In genomic region chr10:102804382-102804781, GRCh38 we compare ENCODE assay signal across 21 cellular contexts. TPM values are rescaled to one million over a fixed set of nuclear protein-coding genes. Genes with fewer than 3 reads are reported as not detected.
DNase-seq lines count a peak whose midpoint lies in the region; ATAC-seq and TF ChIP-seq lines count a peak whose summit lies in the region.
"Had no signal": no experiment of that assay in that cellular context is flagged by ENCODE, and none has a peak within 500 bp of the region (broad histone marks: within the 10 kb centered on the region; RNA-seq: fewer than 3 reads in every experiment).

No MANE protein-coding gene starts in this region.

- ATAC-seq in GM21825 (IDR thresholded peaks at IDR 0.05; ENCODE audit: unreplicated experiment) (no peak), GM19328 (IDR thresholded peaks at IDR 0.05; ENCODE audit: unreplicated experiment) (no peak)
- ATAC-seq: body of pancreas, HCT116 had no signal

- H3K4me3 ChIP-seq in CD4-positive, alpha-beta memory T cell (ENCODE audit: low read length in 2 of 2), result no peak overlapping the region
- no peak overlapping the region for H3K4me3 ChIP-seq in ascending aorta
- H3K4me3 ChIP-seq: body of pancreas, coronary artery, vagina had no signal

- POLR2A ChIA-PET in CD4-positive, alpha-beta memory T cell (lab: Charles Lee; ENCODE audit: partially characterized antibody), result no interaction called here

- DNase-seq in CD14-positive monocyte (ENCODE audit: low spot score), result no peak
- DNase-seq in CD4-positive, alpha-beta memory T cell, result no peak
- no peak for DNase-seq in ascending aorta (ENCODE audit: low spot score in 2 of 2)
- DNase-seq in osteocyte (ENCODE audit: extremely low spot score, unreplicated experiment), result no peak
- DNase-seq in HuH-7 (ENCODE audit: low spot score), result no peak
- DNase-seq: body of pancreas; Calu3; foreskin fibroblast; Karpas-422; midbrain; NCI-H1105 treated with DMSO at 0.1 percent for 48 hours; NCI-H526 treated with DMSO at 0.1 percent for 48 hours; retina; SHP77; stimulated activated CD4-positive, alpha-beta T cell treated with anti-CD3 and anti-CD28 coated beads, Interleukin-15, amount 100 ng/mL, for 24 hours had no signal

- H3K27me3 ChIP-seq in CD4-positive, alpha-beta memory T cell (ENCODE audit: insufficient read depth, low read length), result no peaks in the 10 kb centered on the region
- no peaks in the 10 kb centered on the region for H3K27me3 ChIP-seq in ascending aorta
- H3K27me3 ChIP-seq: body of pancreas, vagina had no signal

- TF ChIP-seq CTCF in CD14-positive monocyte (IDR thresholded peaks at IDR 0.05) (no peak), ascending aorta (IDR thresholded peaks at IDR 0.05) (no peak), osteocyte (IDR thresholded peaks at IDR 0.05) (no peak)

- peaks cover 60 to 77% of the 10 kb centered on the region in 2 donors for H3K36me3 Mint-ChIP-seq in CD14-positive monocyte
- H3K36me3 Mint-ChIP-seq in CD4-positive, alpha-beta memory T cell, result peaks cover 38 to 51% of the 10 kb centered on the region in 2 donors
- peaks cover 22% of the 10 kb centered on the region for H3K36me3 Mint-ChIP-seq in osteocyte (ENCODE audit: unreplicated experiment)

- peak overlapping the region in 6 of 7 donors; percentile 16 to 90 (median 68) for H3K27ac Mint-ChIP-seq in CD14-positive monocyte
- H3K27ac Mint-ChIP-seq in CD4-positive, alpha-beta memory T cell, result peak overlapping the region in 6 of 7 donors; percentile 9 to 62 (median 28)
- H3K27ac Mint-ChIP-seq in osteocyte (ENCODE audit: unreplicated experiment), result peak overlapping the region; percentile 83

- peaks cover 41% of the 10 kb centered on the region for H3K4me1 Mint-ChIP-seq in CD14-positive monocyte
- peaks cover 17 to 40% (median 29%) of the 10 kb centered on the region in 4 donors for H3K4me1 Mint-ChIP-seq in CD4-positive, alpha-beta memory T cell
- H3K4me1 Mint-ChIP-seq in osteocyte (ENCODE audit: unreplicated experiment), result peaks cover 65% of the 10 kb centered on the region

- CTCF ChIA-PET in CD4-positive, alpha-beta memory T cell (lab: Charles Lee; ENCODE audit: partially characterized antibody), result interaction anchor here (0.6 kb wide), 2 partner anchors 32 to 51 kb away, joined by 3 read pairs; no protein-coding TSS in a partner anchor

- H3K4me3 Mint-ChIP-seq in CD14-positive monocyte (no peak overlapping the region), osteocyte (ENCODE audit: unreplicated experiment) (no peak overlapping the region)
- H3K4me3 Mint-ChIP-seq in CD4-positive, alpha-beta memory T cell, result no peak overlapping the region

- H3K27ac ChIP-seq in CD4-positive, alpha-beta memory T cell (ENCODE audit: low read depth, low read length), result no peak overlapping the region
- H3K27ac ChIP-seq in ascending aorta, result peak overlapping the region; percentile 85 to 88
- H3K27ac ChIP-seq: VCaP had no signal

- H3K4me1 ChIP-seq in CD4-positive, alpha-beta memory T cell (ENCODE audit: insufficient read depth, low read length), result peaks cover 9% of the 10 kb centered on the region
- H3K4me1 ChIP-seq in ascending aorta, result peaks cover 24 to 41% of the 10 kb centered on the region in 2 donors
- H3K4me1 ChIP-seq: body of pancreas had no signal

- no peaks in the 10 kb centered on the region for H3K9me3 ChIP-seq in CD4-positive, alpha-beta memory T cell (ENCODE audit: control insufficient read depth in 1 of 2, low read length in 2 of 2)
- H3K9me3 ChIP-seq in ascending aorta, result no peaks in the 10 kb centered on the region
- H3K9me3 ChIP-seq: body of pancreas, vagina had no signal

- peaks cover 22% of the 10 kb centered on the region for H3K36me3 ChIP-seq in CD4-positive, alpha-beta memory T cell (ENCODE audit: insufficient read depth, low read length)
- peaks cover 3 to 12% of the 10 kb centered on the region in 2 donors for H3K36me3 ChIP-seq in ascending aorta
- H3K36me3 ChIP-seq: vagina had no signal

- peaks cover 0 to 2% (median 0%) of the 10 kb centered on the region in 7 donors for H3K9me3 Mint-ChIP-seq in CD14-positive monocyte
- no peaks in the 10 kb centered on the region for H3K9me3 Mint-ChIP-seq in CD4-positive, alpha-beta memory T cell
- H3K9me3 Mint-ChIP-seq in osteocyte (ENCODE audit: unreplicated experiment), result peaks cover 4% of the 10 kb centered on the region

- H3K27me3 Mint-ChIP-seq in CD14-positive monocyte (ENCODE audit: low read depth in 3 of 3) (no peaks in the 10 kb centered on the region), osteocyte (ENCODE audit: unreplicated experiment) (no peaks in the 10 kb centered on the region)
- H3K27me3 Mint-ChIP-seq in CD4-positive, alpha-beta memory T cell, result no peaks in the 10 kb centered on the region

- intact Hi-C loops in CD14-positive monocyte (cut with micrococcal nuclease) (loop anchor here in 1 of 2 donors (10.0 kb wide), 1 partner anchor 50 kb away; no protein-coding TSS in a partner anchor), ascending aorta (cut with DNase I) (loop anchor here (5.0 kb wide), 1 partner anchor 52 kb away; no protein-coding TSS in a partner anchor)
- intact Hi-C loops in CD4-positive, alpha-beta memory T cell (cut with micrococcal nuclease), result no loop called here

RNA-seq across cellular contexts. Expression of gene CYP17A1, which starts 32.8 kb away (rescaled TPM):
- not detected for polyA plus RNA-seq in CD14-positive monocyte
- total RNA-seq in CD4-positive, alpha-beta memory T cell, result not detected
- not detected for polyA plus RNA-seq in CD4-positive, alpha-beta memory T cell
- total RNA-seq in ascending aorta, result 116 TPM
- total RNA-seq in osteocyte, result not detected in 2 replicates
- total RNA-seq: body of pancreas, Calu3 had no signal

RNA-seq across cellular contexts. Expression of gene BORCS7, which starts 49.7 kb away (rescaled TPM):
- 10 to 100 TPM; 49.8 to 51.9 TPM for polyA plus RNA-seq in CD14-positive monocyte
- total RNA-seq in CD4-positive, alpha-beta memory T cell, result 10 to 100 TPM; 14.7 to 17.7 TPM
- polyA plus RNA-seq in CD4-positive, alpha-beta memory T cell, result 10 to 100 TPM; 29.8 to 63.2 TPM
- 57.2 TPM for total RNA-seq in ascending aorta
- total RNA-seq in osteocyte, result 22.6 and 24.5 TPM in 2 replicates

Comparison
In these comparisons a context has a peak if more than half of its experiments do, and no peak if none do; other contexts are left out.
1. H3K27ac Mint-ChIP-seq: peak in every context shown above with its lines; median percentile 83 in osteocyte; 68 in CD14-positive monocyte; 28 in CD4-positive, alpha-beta memory T cell.
2. RNA of gene CYP17A1, which starts 32.8 kb away (total RNA-seq): 116 TPM in ascending aorta (single experiment); not detected in CD4-positive, alpha-beta memory T cell and not detected in osteocyte; every median in the first group is over 100 times any median in the second.